Comparison of ENCODE assay signal across 8 cellular contexts in genomic region chr17:65154770-65155589, GRCh38. TPM values are rescaled to one million over a fixed set of nuclear protein-coding genes. Genes with fewer than 3 reads are reported as not detected.
DNase-seq lines count a peak whose midpoint lies in the region; ATAC-seq and TF ChIP-seq lines count a peak whose summit lies in the region.

No MANE protein-coding gene starts in this region.

- H3K27me3 ChIP-seq in tibial nerve (no peaks in the 10 kb centered on the region), gastrocnemius medialis (no peaks in the 10 kb centered on the region)

- in situ Hi-C loops in gastrocnemius medialis (cut with MboI; ENCODE audit: low sequenced_read_pairs in 4 of 4): no loop called here

- intact Hi-C loops in gastrocnemius medialis (cut with DNase I; ENCODE audit: low total_unique reads): no loop called here

- peak overlapping the region in 1 of 4 donors; percentile 5 for H3K27ac ChIP-seq in tibial nerve
- no peak overlapping the region for H3K27ac ChIP-seq in gastrocnemius medialis

- no peak for TF ChIP-seq CTCF in GM12865 (IDR thresholded peaks at IDR 0.05; ENCODE audit: insufficient read depth, low read depth, low read length, missing control alignments)
- TF ChIP-seq CTCF in choroid plexus epithelial cell (conservative IDR thresholded peaks at IDR 0.05; ENCODE audit: low read depth, low read length): no peak
- no peak for TF ChIP-seq CTCF in tibial nerve (IDR thresholded peaks at IDR 0.05)
- TF ChIP-seq CTCF in gastrocnemius medialis (IDR thresholded peaks at IDR 0.05 in 4 of 5, conservative IDR thresholded peaks at IDR 0.05 in 1 of 5): no peak

- H3K36me3 ChIP-seq in tibial nerve: peaks cover 0 to 25% (median 0%) of the 10 kb centered on the region in 3 donors
- H3K36me3 ChIP-seq in gastrocnemius medialis: no peaks in the 10 kb centered on the region

- 70 to 90% methylated on average over 4 of the region's 4 CpGs for WGBS in tibial nerve, 2 donors

- ATAC-seq in GM21786 (IDR thresholded peaks at IDR 0.05; ENCODE audit: unreplicated experiment): peak; percentile 86
- ATAC-seq in gastrocnemius medialis: no peak

- H3K4me1 ChIP-seq in tibial nerve: no peaks in the 10 kb centered on the region
- H3K4me1 ChIP-seq in gastrocnemius medialis: no peaks in the 10 kb centered on the region

- TF ChIP-seq EP300 in tibial nerve (IDR thresholded peaks at IDR 0.05): no peak

- H3K9me3 ChIP-seq in tibial nerve (no peaks in the 10 kb centered on the region), gastrocnemius medialis (no peaks in the 10 kb centered on the region)

- DNase-seq in GM12865 (ENCODE audit: low read depth) (peak; percentile 67), Kasumi-1 (lab: John Stamatoyannopoulos, UW) (peak; percentile 99), choroid plexus epithelial cell (ENCODE audit: low read depth) (peak; percentile 75), DMS79 (lab: John Stamatoyannopoulos, UW) (no peak), tibial nerve (ENCODE audit: low spot score in 2 of 2) (no peak), gastrocnemius medialis (no peak), HUDEP-2 (lab: John Stamatoyannopoulos, UW; ENCODE audit: unreplicated experiment in 76 of 76) (no peak)

- no peak for TF ChIP-seq POLR2A in tibial nerve (IDR thresholded peaks at IDR 0.05)
- TF ChIP-seq POLR2A in gastrocnemius medialis (IDR thresholded peaks at IDR 0.05): no peak

- H3K4me3 ChIP-seq in GM12865 (ENCODE audit: low read depth, low read length) (no peak overlapping the region), choroid plexus epithelial cell (ENCODE audit: low read depth, low read length) (no peak overlapping the region), tibial nerve (no peak overlapping the region), gastrocnemius medialis (no peak overlapping the region)

RNA-seq across cellular contexts. Expression of gene RGS9, which starts 17.8 kb away (rescaled TPM):
- total RNA-seq in tibial nerve (10 to 100 TPM; 10.7 to 15.3 (median 11.3) TPM), gastrocnemius medialis (1 to 10 TPM; 1.2 to 4.4 (median 2.8) TPM)

Comparison
In these comparisons a context has a peak if more than half of its experiments do, and no peak if none do; other contexts are left out.
1. DNase-seq: peak in GM12865 (single experiment), Kasumi-1 (2 of 2) and choroid plexus epithelial cell (single experiment); none in DMS79 (single experiment), tibial nerve (0 of 2), gastrocnemius medialis (0 of 2) and HUDEP-2 (0 of 76).